ENCODE assay signal across 24 cellular contexts in genomic region chrX:44842555-44843317, GRCh38. TPM values are rescaled to one million over a fixed set of nuclear protein-coding genes. Genes with fewer than 3 reads are reported as not detected.
DNase-seq lines count a peak whose midpoint lies in the region; FAIRE-seq and TF ChIP-seq lines count a peak whose summit lies in the region.
"Had no signal": no experiment of that assay in that cellular context is flagged by ENCODE, and none has a peak within 500 bp of the region (broad histone marks: within the 10 kb centered on the region; RNA-seq: fewer than 3 reads in every experiment).

No MANE protein-coding gene starts in this region.

- H3K36me3 Mint-ChIP-seq in activated T-cell treated with anti-CD3 and anti-CD28 coated beads, Interleukin-2, amount 50 U/mL, for 24 hours (ENCODE audit: low read depth): no peaks in the 10 kb centered on the region
- H3K36me3 Mint-ChIP-seq: CD4-positive, CD25-positive, alpha-beta regulatory T cell had no signal

- peak; percentile 60 for FAIRE-seq in GM18507 (lab: Jason Lieb, UNC)
- FAIRE-seq: A204.1 had no signal

- DNase-seq in GM18507 (ENCODE audit: extremely low spot score, insufficient read length, low read depth): no peak
- peak; percentile 2 for DNase-seq in RWPE1 (ENCODE audit: low spot score)
- peak; percentile 3 for DNase-seq in epithelial cell of prostate (ENCODE audit: low read depth, low spot score)
- DNase-seq in activated T-cell treated with anti-CD3 and anti-CD28 coated beads, Interleukin-2, amount 50 U/mL, for 24 hours: no peak
- no peak for DNase-seq in dermis blood vessel endothelial cell
- no peak for DNase-seq in COLO668 (lab: John Stamatoyannopoulos, UW; ENCODE audit: unreplicated experiment)
- DNase-seq in activated CD4-positive, CD25-positive, alpha-beta regulatory T cell treated with anti-CD3 and anti-CD28 coated beads, Interleukin-2, amount 50 U/mL, for 72 hours: no peak
- DNase-seq: BE2C; Calu3; CD4-positive, CD25-positive, alpha-beta regulatory T cell; DMS53; GF-D8; MV-4-11; NCI-H1105 treated with DMSO at 0.1 percent for 48 hours; NCI-H2029 treated with DMSO at 0.1 percent for 48 hours; NCI-H226; NCI-H510A treated with DMSO at 0.1 percent for 48 hours; NCI-H774; SHP77 had no signal

- peaks cover 4% of the 10 kb centered on the region for H3K27me3 Mint-ChIP-seq in activated T-cell treated with anti-CD3 and anti-CD28 coated beads, Interleukin-2, amount 50 U/mL, for 24 hours

- CTCF ChIA-PET in RWPE1 (lab: Yijun Ruan, JAX): interaction anchor here (0.6 kb wide), 1 partner anchor 8 kb away, joined by 3 read pairs; no protein-coding TSS in a partner anchor

- H3K4me3 Mint-ChIP-seq in activated T-cell treated with anti-CD3 and anti-CD28 coated beads, Interleukin-2, amount 50 U/mL, for 24 hours: no peak overlapping the region
- H3K4me3 Mint-ChIP-seq: CD4-positive, CD25-positive, alpha-beta regulatory T cell had no signal

- POLR2A ChIA-PET in RWPE1 (lab: Yijun Ruan, JAX; ENCODE audit: low non-redundant PET): no interaction called here

- H3K27ac Mint-ChIP-seq in activated T-cell treated with anti-CD3 and anti-CD28 coated beads, Interleukin-2, amount 50 U/mL, for 24 hours: no peak overlapping the region
- H3K27ac Mint-ChIP-seq: CD4-positive, CD25-positive, alpha-beta regulatory T cell had no signal

- H3K9me3 Mint-ChIP-seq in activated T-cell treated with anti-CD3 and anti-CD28 coated beads, Interleukin-2, amount 50 U/mL, for 24 hours: no peaks in the 10 kb centered on the region

- H3K27ac ChIP-seq in C4-2B (peak overlapping the region; percentile 28; the same call in 1 of the 2 replicates), RWPE1 (no peak overlapping the region), epithelial cell of prostate (peak overlapping the region; percentile 63)
- H3K27ac ChIP-seq: KMS-11 had no signal

- no peak for TF ChIP-seq CTCF in C4-2B (conservative IDR thresholded peaks at IDR 0.05)
- TF ChIP-seq CTCF in RWPE1 (conservative IDR thresholded peaks at IDR 0.05; ENCODE audit: low read depth): no peak

- no peaks in the 10 kb centered on the region for H3K4me1 Mint-ChIP-seq in activated T-cell treated with anti-CD3 and anti-CD28 coated beads, Interleukin-2, amount 50 U/mL, for 24 hours (ENCODE audit: low read depth)
- H3K4me1 Mint-ChIP-seq: CD4-positive, CD25-positive, alpha-beta regulatory T cell had no signal

RNA-seq across cellular contexts. Expression of gene DUSP21, which starts 1.1 kb away (rescaled TPM):
- total RNA-seq in dermis blood vessel endothelial cell: not detected in 2 replicates
- total RNA-seq: Calu3; CD4-positive, CD25-positive, alpha-beta regulatory T cell; H4; HT-29 had no signal

RNA-seq across cellular contexts. Expression of gene KDM6A, which starts 30.3 kb away (rescaled TPM):
- total RNA-seq in dermis blood vessel endothelial cell: 23.0 and 32.5 TPM in 2 replicates

Comparison
In these comparisons a context has a peak if more than half of its experiments do, and no peak if none do; other contexts are left out.
1. DNase-seq: peak in RWPE1 (single experiment) and epithelial cell of prostate (single experiment); none in GM18507 (single experiment), activated T-cell treated with anti-CD3 and anti-CD28 coated beads, Interleukin-2, amount 50 U/mL, for 24 hours (single experiment), dermis blood vessel endothelial cell (single experiment), COLO668 (single experiment) and activated CD4-positive, CD25-positive, alpha-beta regulatory T cell treated with anti-CD3 and anti-CD28 coated beads, Interleukin-2, amount 50 U/mL, for 72 hours (single experiment).